1 cellular context compared by ENCODE assay signal in genomic region chr2:23663730-23664005, GRCh38.
TF ChIP-seq lines count a peak whose summit lies in the region.

No MANE protein-coding gene starts in this region.

TF ChIP-seq in WTC11, 78 proteins besides CTCF, POLR2A, EP300 and RAD21 (continued from another document):
- no peak for TF ChIP-seq ATF6 (CRISPR knock-in tag; IDR thresholded peaks at IDR 0.05)
- no peak for TF ChIP-seq OVOL2 (CRISPR knock-in tag; IDR thresholded peaks at IDR 0.05; ENCODE audit: borderline replicate concordance)
- no peak for TF ChIP-seq FOXK1 (CRISPR knock-in tag; IDR thresholded peaks at IDR 0.05)
- TF ChIP-seq ZNF281 (CRISPR knock-in tag; IDR thresholded peaks at IDR 0.05) = no peak
- TF ChIP-seq CREB1 (CRISPR knock-in tag; IDR thresholded peaks at IDR 0.05) = no peak
- no peak for TF ChIP-seq ZNF532 (CRISPR knock-in tag; IDR thresholded peaks at IDR 0.05; ENCODE audit: borderline replicate concordance)
- no peak for TF ChIP-seq FOXP4 (CRISPR knock-in tag; IDR thresholded peaks at IDR 0.05)
- no peak for TF ChIP-seq FOXJ3 (CRISPR knock-in tag; IDR thresholded peaks at IDR 0.05; ENCODE audit: borderline replicate concordance)
